8 cellular contexts compared by ENCODE assay signal in the genomic region with DNA sequence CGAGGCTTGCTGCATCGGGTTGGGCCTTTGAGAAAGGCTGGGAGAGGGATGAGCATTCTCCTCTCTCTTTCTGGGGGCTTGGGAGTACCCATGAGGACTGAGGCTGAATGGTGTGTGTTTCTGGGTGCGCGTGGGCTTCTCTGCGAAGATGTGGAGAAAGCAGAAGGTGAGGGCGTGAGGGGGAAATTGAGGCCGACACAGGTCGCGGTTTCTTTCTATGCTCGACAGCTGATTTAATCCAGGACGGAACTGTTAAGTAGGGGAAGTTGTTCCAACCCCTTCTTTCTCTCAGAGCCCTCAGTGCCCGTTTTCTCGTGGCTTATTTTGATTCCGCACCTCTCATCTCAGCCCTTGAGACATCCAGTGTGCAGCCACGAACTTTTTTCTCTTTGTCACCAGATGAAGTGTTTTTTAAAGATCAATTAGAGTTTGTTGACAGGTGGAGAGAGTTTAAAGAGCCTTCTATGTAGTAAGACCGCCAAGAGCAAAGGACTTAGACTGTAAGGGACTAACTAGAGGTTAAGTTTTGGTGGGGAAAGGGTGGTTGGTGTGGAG. TPM values are rescaled to one million over a fixed set of nuclear protein-coding genes. Genes with fewer than 3 reads are reported as not detected.
A peak's percentile ranks its signal among the peaks of the same experiment; 100 is the strongest.
DNase-seq lines count a peak whose midpoint lies in the region; ATAC-seq and TF ChIP-seq lines count a peak whose summit lies in the region.

No MANE protein-coding gene starts in this region.

- ATAC-seq in left lung (no peak), HG03175 (IDR thresholded peaks at IDR 0.05; ENCODE audit: unreplicated experiment) (no peak), HG03442 (IDR thresholded peaks at IDR 0.05; ENCODE audit: unreplicated experiment) (no peak), GM18873 (IDR thresholded peaks at IDR 0.05; ENCODE audit: low FRiP score, unreplicated experiment) (no peak)

- H3K9me3 ChIP-seq in left lung (no peaks in the 10 kb centered on the region), tibial nerve (no peaks in the 10 kb centered on the region)

- peaks cover 5% of the 10 kb centered on the region for H3K36me3 Mint-ChIP-seq in activated T-cell treated with anti-CD3 and anti-CD28 coated beads, Interleukin-2, amount 50 U/mL, for 24 hours (ENCODE audit: low read depth)
- no peaks in the 10 kb centered on the region for H3K36me3 Mint-ChIP-seq in activated naive CD8-positive, alpha-beta T cell

- peak overlapping the region; percentile 91 for H3K27ac Mint-ChIP-seq in activated T-cell treated with anti-CD3 and anti-CD28 coated beads, Interleukin-2, amount 50 U/mL, for 24 hours
- H3K27ac Mint-ChIP-seq in activated naive CD8-positive, alpha-beta T cell = peak overlapping the region; percentile 79

- 3 to 5% methylated on average over 16 of the region's 16 CpGs for WGBS in tibial nerve, 2 donors

- H3K27ac ChIP-seq in left lung = peak overlapping the region; percentile 80 to 84
- H3K27ac ChIP-seq in tibial nerve = peak overlapping the region; percentile 89 to 97 (median 94)

- TF ChIP-seq EP300 in tibial nerve (IDR thresholded peaks at IDR 0.05) = no peak

- peaks cover 0 to 11% of the 10 kb centered on the region in 2 donors for H3K27me3 ChIP-seq in left lung
- H3K27me3 ChIP-seq in tibial nerve = no peaks in the 10 kb centered on the region

- intact Hi-C loops in left lung (cut with DNase I) = no loop called here

- H3K36me3 ChIP-seq in left lung (no peaks in the 10 kb centered on the region), tibial nerve (no peaks in the 10 kb centered on the region)

- H3K4me3 ChIP-seq in left lung (peak overlapping the region; percentile 80 to 89), tibial nerve (peak overlapping the region; percentile 79 to 98 (median 90))

- H3K9me3 Mint-ChIP-seq in activated T-cell treated with anti-CD3 and anti-CD28 coated beads, Interleukin-2, amount 50 U/mL, for 24 hours = no peaks in the 10 kb centered on the region
- no peaks in the 10 kb centered on the region for H3K9me3 Mint-ChIP-seq in activated naive CD8-positive, alpha-beta T cell (ENCODE audit: low read depth)

- peak overlapping the region; percentile 93 for H3K4me3 Mint-ChIP-seq in activated T-cell treated with anti-CD3 and anti-CD28 coated beads, Interleukin-2, amount 50 U/mL, for 24 hours
- H3K4me3 Mint-ChIP-seq in activated naive CD8-positive, alpha-beta T cell = peak overlapping the region; percentile 92

- peaks cover 9% of the 10 kb centered on the region for H3K27me3 Mint-ChIP-seq in activated T-cell treated with anti-CD3 and anti-CD28 coated beads, Interleukin-2, amount 50 U/mL, for 24 hours
- no peaks in the 10 kb centered on the region for H3K27me3 Mint-ChIP-seq in activated naive CD8-positive, alpha-beta T cell

- no peak for DNase-seq in activated T-cell treated with anti-CD3 and anti-CD28 coated beads, Interleukin-2, amount 50 U/mL, for 24 hours
- DNase-seq in activated T-cell treated with anti-CD3 and anti-CD28 coated beads, Interleukin-2, amount 50 U/mL, for 48 hours = no peak
- no peak for DNase-seq in left lung
- DNase-seq in tibial nerve (ENCODE audit: low spot score in 2 of 2) = no peak

- no peak for TF ChIP-seq CTCF in left lung (IDR thresholded peaks at IDR 0.05)
- TF ChIP-seq CTCF in tibial nerve (IDR thresholded peaks at IDR 0.05) = no peak

- peaks cover 3 to 32% of the 10 kb centered on the region in 2 donors for H3K4me1 ChIP-seq in left lung
- H3K4me1 ChIP-seq in tibial nerve = peaks cover 0 to 58% (median 18%) of the 10 kb centered on the region in 4 donors

- H3K4me1 Mint-ChIP-seq in activated T-cell treated with anti-CD3 and anti-CD28 coated beads, Interleukin-2, amount 50 U/mL, for 24 hours (ENCODE audit: low read depth) = peaks cover 29% of the 10 kb centered on the region
- peaks cover 22% of the 10 kb centered on the region for H3K4me1 Mint-ChIP-seq in activated naive CD8-positive, alpha-beta T cell (ENCODE audit: low read depth)

- no peak for TF ChIP-seq POLR2A in tibial nerve (IDR thresholded peaks at IDR 0.05)

RNA-seq across cellular contexts. Expression of a gene that starts 0.7 kb away (rescaled TPM):
- total RNA-seq in left lung (10 to 100 TPM in 1 of 2 donors, 1 to 10 TPM in 1; 9.4 to 10.9 TPM), tibial nerve (10 to 100 TPM; 66.6 to 95.1 (median 80.3) TPM)

RNA-seq across cellular contexts. Expression of a gene that starts 27.5 kb away (rescaled TPM):
- total RNA-seq in left lung (10 to 100 TPM; 18.4 to 20.5 TPM), tibial nerve (10 to 100 TPM; 17.1 to 29.1 (median 24.2) TPM)

RNA-seq across cellular contexts. Expression of a gene that starts 27.5 kb away (rescaled TPM):
- total RNA-seq in left lung = 10 to 100 TPM; 26.7 to 27.9 TPM
- 10 to 100 TPM; 16.1 to 29.5 (median 21.6) TPM for total RNA-seq in tibial nerve

Comparison
In these comparisons a context has a peak if more than half of its experiments do, and no peak if none do; other contexts are left out.
1. RNA of a gene that starts 0.7 kb away (total RNA-seq): 66.6 to 95.1 TPM in tibial nerve; 9.4 to 10.9 TPM in left lung; every median in the first group is over 4 times any median in the second.